Comparison of ENCODE assay signal across 9 cellular contexts in genomic region chr5:169945831-169946261, GRCh38. TPM values are rescaled to one million over a fixed set of nuclear protein-coding genes. Genes with fewer than 3 reads are reported as not detected.
DNase-seq lines count a peak whose midpoint lies in the region; ATAC-seq and TF ChIP-seq lines count a peak whose summit lies in the region.
"Had no signal": no experiment of that assay in that cellular context is flagged by ENCODE, and none has a peak within 500 bp of the region (broad histone marks: within the 10 kb centered on the region; RNA-seq: fewer than 3 reads in every experiment).

No MANE protein-coding gene starts in this region.

- 43 to 56% methylated on average over 2 to 3 of the region's 3 CpGs for WGBS in mesodermal cell (ENCODE audit: insufficient coverage in 2 of 2), 2 experiments

- no peak for ATAC-seq in activated naive CD4-positive, alpha-beta T cell treated with anti-CD3 and anti-CD28 coated beads, Interleukin-2, amount 50 U/mL, for 72 hours
- ATAC-seq in GM21528 (IDR thresholded peaks at IDR 0.05; ENCODE audit: low FRiP score, unreplicated experiment): no peak

- H3K4me1 ChIP-seq in ACC112 (ENCODE audit: control insufficient read depth, insufficient read depth, low read length, unreplicated experiment): peaks cover 27% of the 10 kb centered on the region
- peaks cover 15% of the 10 kb centered on the region for H3K4me1 ChIP-seq in mesodermal cell (ENCODE audit: control insufficient read depth, insufficient read depth, low read length, poor library complexity, severe bottlenecking)

- H3K36me3 ChIP-seq in ACC112 (ENCODE audit: insufficient read depth, low read length): no peaks in the 10 kb centered on the region
- H3K36me3 ChIP-seq in mesodermal cell (ENCODE audit: control insufficient read depth, insufficient read depth, low read length): no peaks in the 10 kb centered on the region

- intact Hi-C loops in dorsolateral prefrontal cortex (cut with DNase I): no loop called here

- no peak for TF ChIP-seq POLR2A in NB4 (IDR thresholded peaks at IDR 0.05; ENCODE audit: extremely low read depth, insufficient read length)

- H3K4me1 Mint-ChIP-seq in immature natural killer cell: peaks cover 41 to 63% of the 10 kb centered on the region in 2 donors

- H3K36me3 Mint-ChIP-seq in activated naive CD4-positive, alpha-beta T cell treated with anti-CD3 and anti-CD28 coated beads, Interleukin-2, amount 50 U/mL, for 72 hours: peaks cover 5 to 21% of the 10 kb centered on the region in 2 donors
- peaks cover 0 to 8% (median 3%) of the 10 kb centered on the region in 3 donors for H3K36me3 Mint-ChIP-seq in immature natural killer cell

- no peaks in the 10 kb centered on the region for H3K27me3 ChIP-seq in ACC112 (ENCODE audit: insufficient read depth, low read length)
- no peaks in the 10 kb centered on the region for H3K27me3 ChIP-seq in dorsolateral prefrontal cortex

- peaks cover 0 to 5% of the 10 kb centered on the region in 2 donors for H3K9me3 Mint-ChIP-seq in activated naive CD4-positive, alpha-beta T cell treated with anti-CD3 and anti-CD28 coated beads, Interleukin-2, amount 50 U/mL, for 72 hours
- H3K9me3 Mint-ChIP-seq in immature natural killer cell: no peaks in the 10 kb centered on the region

- peak overlapping the region; percentile 1; the same call in 1 of the 2 replicates for H3K4me3 ChIP-seq in ACC112 (ENCODE audit: low read depth, low read length)
- no peak overlapping the region for H3K4me3 ChIP-seq in NB4 (ENCODE audit: low read depth, low read length)
- H3K4me3 ChIP-seq in dorsolateral prefrontal cortex: peak overlapping the region in 1 of 59 donors; percentile 0
- no peak overlapping the region for H3K4me3 ChIP-seq in mesodermal cell (ENCODE audit: extremely low read depth, insufficient read depth, low read length, poor library complexity, severe bottlenecking)

- H3K79me2 ChIP-seq in ACC112 (ENCODE audit: control insufficient read depth, insufficient read depth, low read length, unreplicated experiment): peaks cover 14% of the 10 kb centered on the region

- peak overlapping the region; percentile 69 for H3K27ac ChIP-seq in ACC112 (ENCODE audit: low read depth, low read length)
- peak overlapping the region in 57 of 59 donors; percentile 2 to 86 (median 74) for H3K27ac ChIP-seq in dorsolateral prefrontal cortex
- peak overlapping the region; percentile 59 for H3K27ac ChIP-seq in mesodermal cell (ENCODE audit: low read depth, low read length, severe bottlenecking)

- DNase-seq in NB4 (ENCODE audit: low read depth) (peak; percentile 17), dorsolateral prefrontal cortex (peak; percentile 17 to 76 (median 68)), immature natural killer cell (no peak)
- DNase-seq in activated effector memory CD4-positive, alpha-beta T cell treated with anti-CD3 and anti-CD28 coated beads, Interleukin-2, amount 50 U/mL, for 16 hours: no peak
- no peak for DNase-seq in activated naive CD4-positive, alpha-beta T cell treated with anti-CD3 and anti-CD28 coated beads, Interleukin-2, amount 50 U/mL, for 72 hours (ENCODE audit: low spot score in 2 of 2)

- peaks cover 0 to 4% (median 1%) of the 10 kb centered on the region in 3 donors for H3K27me3 Mint-ChIP-seq in immature natural killer cell (ENCODE audit: low read depth in 3 of 3)

- no peak overlapping the region for H3K4me3 Mint-ChIP-seq in immature natural killer cell

- H3K27ac Mint-ChIP-seq in activated naive CD4-positive, alpha-beta T cell treated with anti-CD3 and anti-CD28 coated beads, Interleukin-2, amount 50 U/mL, for 72 hours: peak overlapping the region in 1 of 2 donors; percentile 15
- peak overlapping the region in 1 of 6 donors; percentile 38 for H3K27ac Mint-ChIP-seq in immature natural killer cell
- H3K27ac Mint-ChIP-seq: activated T-helper 2 cell treated with anti-CD3 and anti-CD28 coated beads, Interferon-gamma antibody, Interleukin-2, Interleukin-4, amounts not matched to agents 10 μg/mL and 5 μg/mL and 100 μg/mL, durations not matched to agents 14 hours and 24 hours and 36 hours had no signal

- peak overlapping the region; percentile 2 for H2AFZ ChIP-seq in ACC112 (ENCODE audit: low read length, unreplicated experiment)

- no peaks in the 10 kb centered on the region for H3K9me3 ChIP-seq in mesodermal cell (ENCODE audit: control insufficient read depth, low read length)

- TF ChIP-seq CTCF in NB4 (IDR thresholded peaks at IDR 0.05; ENCODE audit: low read depth, low read length): no peak
- TF ChIP-seq CTCF in dorsolateral prefrontal cortex (IDR thresholded peaks at IDR 0.05 in 54 of 56, conservative IDR thresholded peaks at IDR 0.05 in 2 of 56; ENCODE audit: low read depth in 1 of 56, partially characterized antibody in 56 of 56): no peak

RNA-seq across cellular contexts. Expression of gene INSYN2B, which starts 34.4 kb away (rescaled TPM):
- total RNA-seq in dorsolateral prefrontal cortex: 10 to 100 TPM in 11 of 120 experiments, 1 to 10 TPM in 109; 3.2 to 17.3 (median 6.9) TPM
- 8.0 TPM for polyA plus RNA-seq in mesodermal cell (2013, experiment 1 of 2)
- 7.0 TPM for polyA plus RNA-seq in mesodermal cell (2013, experiment 2 of 2)
- not detected for total RNA-seq in activated naive CD4-positive, alpha-beta T cell treated with anti-CD3 and anti-CD28 coated beads, Interleukin-2, amount 50 U/mL, for 72 hours
- under 1 TPM in 1 of 3 donors, not detected in 2; 0.40 TPM for polyA plus RNA-seq in immature natural killer cell
- total RNA-seq: activated T-helper 2 cell treated with anti-CD3 and anti-CD28 coated beads, Interferon-gamma antibody, Interleukin-2, Interleukin-4, amounts not matched to agents 10 μg/mL and 5 μg/mL and 100 μg/mL, durations not matched to agents 14 hours and 24 hours and 36 hours had no signal

Comparison
In these comparisons a context has a peak if more than half of its experiments do, and no peak if none do; other contexts are left out.
1. DNase-seq: peak in NB4 (single experiment) and dorsolateral prefrontal cortex (10 of 10); none in activated effector memory CD4-positive, alpha-beta T cell treated with anti-CD3 and anti-CD28 coated beads, Interleukin-2, amount 50 U/mL, for 16 hours (single experiment), activated naive CD4-positive, alpha-beta T cell treated with anti-CD3 and anti-CD28 coated beads, Interleukin-2, amount 50 U/mL, for 72 hours (0 of 2) and immature natural killer cell (0 of 3).
2. RNA of gene INSYN2B, which starts 34.4 kb away (total RNA-seq): 3.2 to 17.3 TPM in dorsolateral prefrontal cortex; not detected in activated naive CD4-positive, alpha-beta T cell treated with anti-CD3 and anti-CD28 coated beads, Interleukin-2, amount 50 U/mL, for 72 hours; every median in the first group is over 4 times any median in the second.
3. Peak in every context shown above with its lines, with median percentiles within 50 percentile points of each other: H3K27ac ChIP-seq.